ENCODE assay signal across 11 cellular contexts in genomic region chr2:160582481-160583161, GRCh38.
DNase-seq lines count a peak whose midpoint lies in the region; ATAC-seq and TF ChIP-seq lines count a peak whose summit lies in the region.
"Had no signal": no experiment of that assay in that cellular context is flagged by ENCODE, and none has a peak within 500 bp of the region (broad histone marks: within the 10 kb centered on the region; RNA-seq: fewer than 3 reads in every experiment).

No MANE protein-coding gene starts in this region.

- intact Hi-C loops in left cardiac atrium (cut with DNase I), result no loop called here

- H3K27ac Mint-ChIP-seq in glutamatergic neuron (ENCODE audit: unreplicated experiment), result no peak overlapping the region
- H3K27ac Mint-ChIP-seq: activated B cell treated with CpG ODN at 0.5 μM for 24 hours; activated naive CD8-positive, alpha-beta T cell treated with anti-CD3 and anti-CD28 coated beads, Interleukin-2, amount 10 ng/mL, durations not matched to agents 7 days and 5 days had no signal

- H3K4me3 Mint-ChIP-seq in glutamatergic neuron (ENCODE audit: unreplicated experiment), result no peak overlapping the region
- H3K4me3 Mint-ChIP-seq: activated B cell treated with CpG ODN at 0.5 μM for 24 hours; activated naive CD8-positive, alpha-beta T cell treated with anti-CD3 and anti-CD28 coated beads, Interleukin-2, amount 10 ng/mL, durations not matched to agents 7 days and 5 days had no signal

- H3K27me3 Mint-ChIP-seq in glutamatergic neuron (ENCODE audit: unreplicated experiment), result peaks cover 3% of the 10 kb centered on the region
- H3K27me3 Mint-ChIP-seq: activated B cell treated with CpG ODN at 0.5 μM for 24 hours had no signal

- no peaks in the 10 kb centered on the region for H3K36me3 Mint-ChIP-seq in glutamatergic neuron (ENCODE audit: unreplicated experiment)
- H3K36me3 Mint-ChIP-seq: activated naive CD8-positive, alpha-beta T cell treated with anti-CD3 and anti-CD28 coated beads, Interleukin-2, amount 10 ng/mL, durations not matched to agents 7 days and 5 days had no signal

- no peak for TF ChIP-seq CTCF in glutamatergic neuron (IDR thresholded peaks at IDR 0.05; ENCODE audit: partially characterized antibody, unreplicated experiment)

- DNase-seq in ELR (ENCODE audit: low read depth) (peak; percentile 37), amniotic stem cell (lab: John Stamatoyannopoulos, UW) (peak; percentile 15), left cardiac atrium (no peak), renal cortical epithelial cell (ENCODE audit: low read depth) (peak; percentile 90), glutamatergic neuron (no peak), NCI-H2029 (lab: John Stamatoyannopoulos, UW) (no peak)
- no peak for DNase-seq in effector CD8-positive, alpha-beta T cell (lab: John Stamatoyannopoulos, UW)
- DNase-seq: activated B cell treated with CpG ODN at 0.5 μM for 24 hours; activated naive CD8-positive, alpha-beta T cell treated with anti-CD3 and anti-CD28 coated beads, Interleukin-2, amount 10 ng/mL, durations not matched to agents 7 days and 5 days; DMS79 treated with DMSO at 0.1 percent for 48 hours had no signal

- peaks cover 3% of the 10 kb centered on the region for H3K9me3 Mint-ChIP-seq in glutamatergic neuron (ENCODE audit: unreplicated experiment)
- H3K9me3 Mint-ChIP-seq: activated B cell treated with CpG ODN at 0.5 μM for 24 hours had no signal

- no peaks in the 10 kb centered on the region for H3K4me1 Mint-ChIP-seq in glutamatergic neuron (ENCODE audit: low read depth, unreplicated experiment)
- H3K4me1 Mint-ChIP-seq: activated B cell treated with CpG ODN at 0.5 μM for 24 hours had no signal

- ATAC-seq in left cardiac atrium (peak; percentile 35 to 58), GM18873 (IDR thresholded peaks at IDR 0.05; ENCODE audit: low FRiP score, unreplicated experiment) (no peak)

Comparison
In these comparisons a context has a peak if more than half of its experiments do, and no peak if none do; other contexts are left out.
1. DNase-seq: peak in ELR (single experiment), amniotic stem cell (single experiment) and renal cortical epithelial cell (single experiment); none in left cardiac atrium (single experiment), effector CD8-positive, alpha-beta T cell (single experiment), glutamatergic neuron (single experiment) and NCI-H2029 (single experiment).